In the genomic region with DNA sequence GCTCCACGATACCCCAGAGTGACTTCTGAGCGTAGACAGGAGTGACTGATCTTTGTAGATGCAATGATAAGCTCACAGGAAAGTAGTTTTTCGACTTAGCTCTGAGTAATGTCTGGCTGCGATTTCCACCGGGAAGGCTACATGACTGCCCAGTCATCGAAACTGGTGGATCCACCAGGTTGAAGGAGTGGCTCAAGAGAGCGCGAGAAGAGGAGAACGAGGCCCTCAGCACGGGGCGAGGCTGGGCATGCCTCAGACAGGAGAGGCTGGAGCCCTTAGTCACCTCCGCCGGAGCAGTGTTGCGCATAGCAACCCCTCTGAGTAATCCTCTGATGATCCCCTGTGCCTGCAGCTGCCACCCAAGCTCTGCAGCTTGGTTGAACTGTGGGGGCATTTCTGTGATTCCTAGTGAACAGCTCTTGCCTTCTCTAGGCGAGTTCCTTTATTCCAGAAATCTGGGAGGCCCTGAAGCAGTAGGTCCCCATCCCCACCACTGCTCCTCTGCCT, we compare ENCODE assay signal across 9 cellular contexts. TPM values are rescaled to one million over a fixed set of nuclear protein-coding genes. Genes with fewer than 3 reads are reported as not detected.
DNase-seq lines count a peak whose midpoint lies in the region; ATAC-seq and TF ChIP-seq lines count a peak whose summit lies in the region.
"Had no signal": no experiment of that assay in that cellular context is flagged by ENCODE, and none has a peak within 500 bp of the region (broad histone marks: within the 10 kb centered on the region; RNA-seq: fewer than 3 reads in every experiment).

No MANE protein-coding gene starts in this region.

- no peaks in the 10 kb centered on the region for H3K9me3 Mint-ChIP-seq in endothelial cell (ENCODE audit: unreplicated experiment)
- H3K9me3 Mint-ChIP-seq: IgD-negative memory B cell had no signal

- H3K27me3 Mint-ChIP-seq in endothelial cell (ENCODE audit: unreplicated experiment): peaks cover 46% of the 10 kb centered on the region
- H3K27me3 Mint-ChIP-seq: IgD-negative memory B cell had no signal

- DNase-seq in NCI-H1417 (lab: John Stamatoyannopoulos, UW) (peak; percentile 54 to 76 (median 72)), NCI-H1417 treated with DMSO at 0.1 percent for 48 hours (lab: John Stamatoyannopoulos, UW) (no peak), NCI-H524 (lab: John Stamatoyannopoulos, UW) (peak; percentile 62 to 87), endothelial cell (ENCODE audit: low spot score) (no peak), sciatic nerve (ENCODE audit: low spot score) (no peak), NCI-H2081 (lab: John Stamatoyannopoulos, UW) (no peak), left colon (no peak)

- H3K4me3 Mint-ChIP-seq in endothelial cell (ENCODE audit: unreplicated experiment): peak overlapping the region; percentile 68

- H3K27ac Mint-ChIP-seq in endothelial cell (ENCODE audit: unreplicated experiment): peak overlapping the region; percentile 84

- H3K4me1 Mint-ChIP-seq in endothelial cell (ENCODE audit: unreplicated experiment): peaks cover 76% of the 10 kb centered on the region

- ATAC-seq in sciatic nerve (peak; percentile 12), left colon (no peak), HG02798 (IDR thresholded peaks at IDR 0.05; ENCODE audit: poor library complexity, unreplicated experiment) (no peak)

- peaks cover 88% of the 10 kb centered on the region for H3K36me3 Mint-ChIP-seq in endothelial cell (ENCODE audit: low read depth, unreplicated experiment)

- intact Hi-C loops in sciatic nerve (cut with DNase I): no loop called here
- intact Hi-C loops in left colon (cut with DNase I, micrococcal nuclease): loop anchor here (5.0 to 10.0 kb wide), 2 partner anchors 155 to 157 kb away; no protein-coding TSS in a partner anchor

- TF ChIP-seq CTCF in endothelial cell (IDR thresholded peaks at IDR 0.05; ENCODE audit: unreplicated experiment): no peak

RNA-seq across cellular contexts. Expression of gene ELK3, which starts 25.6 kb away (rescaled TPM):
- total RNA-seq in endothelial cell (ENCODE audit: unreplicated experiment): 294 TPM
- 30.2 TPM for total RNA-seq in sciatic nerve
- total RNA-seq in left colon: 1 to 10 TPM; 7.7 to 9.2 TPM

Comparison
In these comparisons a context has a peak if more than half of its experiments do, and no peak if none do; other contexts are left out.
1. DNase-seq: peak in NCI-H1417 (3 of 3) and NCI-H524 (2 of 2); none in NCI-H1417 treated with DMSO at 0.1 percent for 48 hours (single experiment), endothelial cell (single experiment), sciatic nerve (single experiment), NCI-H2081 (0 of 2) and left colon (0 of 2).